In the genomic region with DNA sequence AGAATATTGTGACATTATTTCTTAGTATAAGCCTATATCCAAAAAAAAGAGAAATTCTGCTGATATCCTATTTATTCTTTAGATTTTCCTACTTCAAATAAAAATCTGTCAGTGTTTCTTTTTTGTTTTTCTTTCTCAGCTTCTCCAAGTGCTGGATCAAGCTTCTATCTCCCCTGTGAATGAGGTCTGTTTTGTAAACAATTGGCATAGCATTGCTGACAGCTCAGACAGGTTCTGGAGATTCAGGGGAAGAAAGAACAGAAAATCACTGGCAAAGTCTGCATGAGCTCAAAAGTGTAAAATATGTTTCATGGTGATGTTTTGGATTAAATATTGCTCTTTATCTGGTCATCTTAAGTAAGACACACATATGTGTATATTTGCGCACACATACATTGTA, we compare ENCODE assay signal across 31 cellular contexts.
A peak's percentile ranks its signal among the peaks of the same experiment; 100 is the strongest.
DNase-seq lines count a peak whose midpoint lies in the region; FAIRE-seq and TF ChIP-seq lines count a peak whose summit lies in the region.
"Had no signal": no experiment of that assay in that cellular context is flagged by ENCODE, and none has a peak within 500 bp of the region (broad histone marks: within the 10 kb centered on the region; RNA-seq: fewer than 3 reads in every experiment).

No MANE protein-coding gene starts in this region.

- TF ChIP-seq EP300 in neural cell (conservative IDR thresholded peaks at IDR 0.05; ENCODE audit: poor library complexity, severe bottlenecking): peak; percentile 76

- no peaks in the 10 kb centered on the region for H3K9me2 ChIP-seq in neural cell (ENCODE audit: insufficient read depth, low read length)

- no peaks in the 10 kb centered on the region for H3K9me3 ChIP-seq in neural cell (ENCODE audit: low read length)
- H3K9me3 ChIP-seq in tibial artery: no peaks in the 10 kb centered on the region
- H3K9me3 ChIP-seq: A549; BE2C; BLaER1; BLaER1 treated with 17β-estradiol and CSF1 and Interleukin-3, amounts not matched to agents 10 nM and 100 nM; Caco-2 had no signal

- TF ChIP-seq CTCF in neural cell (IDR thresholded peaks at IDR 0.05; ENCODE audit: poor library complexity, severe bottlenecking) (no peak), tibial artery (IDR thresholded peaks at IDR 0.05) (no peak)

- H3K36me3 ChIP-seq in neural cell (ENCODE audit: insufficient read depth, low read length): no peaks in the 10 kb centered on the region
- no peaks in the 10 kb centered on the region for H3K36me3 ChIP-seq in tibial artery
- H3K36me3 ChIP-seq: BE2C; BLaER1; BLaER1 treated with 17β-estradiol and CSF1 and Interleukin-3, amounts not matched to agents 10 nM and 100 nM had no signal

- H3K4me3 ChIP-seq in neural cell (ENCODE audit: low read length) (no peak overlapping the region), tibial artery (no peak overlapping the region)
- H3K4me3 ChIP-seq: A549; BLaER1; BLaER1 treated with 17β-estradiol and CSF1 and Interleukin-3, amounts not matched to agents 10 nM and 100 nM had no signal

- H3K27me3 ChIP-seq in neural cell (ENCODE audit: insufficient read depth, low read depth, low read length) (no peaks in the 10 kb centered on the region), tibial artery (no peaks in the 10 kb centered on the region)
- H3K27me3 ChIP-seq: BE2C; BLaER1; BLaER1 treated with 17β-estradiol and CSF1 and Interleukin-3, amounts not matched to agents 10 nM and 100 nM had no signal

- H3F3A ChIP-seq in neural cell (ENCODE audit: insufficient read depth, low read length, poor library complexity, severe bottlenecking): no peaks in the 10 kb centered on the region

- TF ChIP-seq RAD21 in neural cell (conservative IDR thresholded peaks at IDR 0.05): no peak

- H3K9ac ChIP-seq in neural cell (ENCODE audit: low read length): no peak overlapping the region
- H3K9ac ChIP-seq: BLaER1; BLaER1 treated with 17β-estradiol and CSF1 and Interleukin-3, amounts not matched to agents 10 nM and 100 nM had no signal

- no peaks in the 10 kb centered on the region for H4K20me1 ChIP-seq in neural cell (ENCODE audit: insufficient read depth)
- H4K20me1 ChIP-seq: BLaER1; BLaER1 treated with 17β-estradiol and CSF1 and Interleukin-3, amounts not matched to agents 10 nM and 100 nM had no signal

- no peaks in the 10 kb centered on the region for H3K4me1 ChIP-seq in tibial artery
- H3K4me1 ChIP-seq: A549; BE2C; BLaER1; BLaER1 treated with 17β-estradiol and CSF1 and Interleukin-3, amounts not matched to agents 10 nM and 100 nM; Caco-2 had no signal

- no peak overlapping the region for H3K27ac ChIP-seq in neural cell (ENCODE audit: low read length)
- no peak overlapping the region for H3K27ac ChIP-seq in tibial artery
- H3K27ac ChIP-seq: 22Rv1; A549; BLaER1; BLaER1 treated with 17β-estradiol and CSF1 and Interleukin-3, amounts not matched to agents 10 nM and 100 nM; C4-2B had no signal

- H3K79me2 ChIP-seq in neural cell (replicated peaks; ENCODE audit: insufficient read depth, low read length): no peaks in the 10 kb centered on the region

- intact Hi-C loops in tibial artery (cut with DNase I; ENCODE audit: low total_unique reads): no loop called here

- H2AFZ ChIP-seq in neural cell (ENCODE audit: low read depth, low read length): no peak overlapping the region

- FAIRE-seq in urothelium cell line (lab: Jason Lieb, UNC): peak; percentile 17
- FAIRE-seq: A204.1, A549, D721Med had no signal

- DNase-seq in urothelium cell line (ENCODE audit: low spot score): no peak
- no peak for DNase-seq in tibial artery
- DNase-seq in NCI-H345 treated with DMSO at 0.1 percent for 48 hours (lab: John Stamatoyannopoulos, UW; ENCODE audit: unreplicated experiment): no peak
- DNase-seq: 8988T; ACHN; AML-193; BE2C; C1 segment of cervical spinal cord; Caco-2; Calu3; CD4-positive, alpha-beta memory T cell; CD4-positive, alpha-beta T cell; CD4-positive, CD25-positive, alpha-beta regulatory T cell; CD8-positive, alpha-beta memory T cell; CD8-positive, alpha-beta T cell; COR-L47; DMS 273 treated with DMSO at 0.1 percent for 48 hours; DMS153; DMS53; DMS79; DMS79 treated with DMSO at 0.1 percent for 48 hours; DND-41; EL had no signal

- H3K4me2 ChIP-seq in neural cell (ENCODE audit: low read length): no peak overlapping the region
- H3K4me2 ChIP-seq: A549; BLaER1; BLaER1 treated with 17β-estradiol and CSF1 and Interleukin-3, amounts not matched to agents 10 nM and 100 nM had no signal

TF ChIP-seq in neural cell, 6 proteins besides CTCF, POLR2A, EP300 and RAD21:
- no peak for TF ChIP-seq MXI1 (conservative IDR thresholded peaks at IDR 0.05; ENCODE audit: poor library complexity, severe bottlenecking)
- peak; percentile 59 for TF ChIP-seq POLR2AphosphoS5 (IDR thresholded peaks at IDR 0.05)
